ENCODE assay signal across 19 cellular contexts in genomic region chr7:20395094-20395493, GRCh38.
DNase-seq lines count a peak whose midpoint lies in the region; TF ChIP-seq lines count a peak whose summit lies in the region.
"Had no signal": no experiment of that assay in that cellular context is flagged by ENCODE, and none has a peak within 500 bp of the region (broad histone marks: within the 10 kb centered on the region; RNA-seq: fewer than 3 reads in every experiment).

No MANE protein-coding gene starts in this region.

- DNase-seq in MCF 10A (ENCODE audit: unreplicated experiment) (peak; percentile 47), breast epithelium (ENCODE audit: low spot score in 2 of 2) (no peak), RKO (ENCODE audit: low spot score) (peak; percentile 13), cardiac fibroblast (ENCODE audit: low read depth in 2 of 2) (peak; percentile 21 to 31), middle frontal gyrus (ENCODE audit: extremely low spot score, low spot score) (no peak), spleen (no peak), NCI-H2227 (lab: John Stamatoyannopoulos, UW; ENCODE audit: unreplicated experiment) (no peak)
- DNase-seq in activated T-helper 2 cell treated with anti-CD3 and anti-CD28 coated beads, Interferon-gamma antibody, Interleukin-2, Interleukin-4, amounts not matched to agents 10 μg/mL and 5 μg/mL and 100 μg/mL, durations not matched to agents 14 hours and 24 hours and 36 hours (ENCODE audit: low spot score): no peak
- DNase-seq: GDM1; KG1; NCI-H1417; NCI-H69; stimulated activated CD4-positive, alpha-beta T cell treated with anti-CD3 and anti-CD28 coated beads, Interleukin-4, amount 100 ng/mL, for 4 hours; SW 1271; upper lobe of right lung had no signal

- H3K4me1 ChIP-seq in breast epithelium (no peaks in the 10 kb centered on the region), spleen (no peaks in the 10 kb centered on the region)
- H3K4me1 ChIP-seq: BLaER1, prostate gland, upper lobe of right lung had no signal

- H3K9me3 Mint-ChIP-seq in MCF 10A (ENCODE audit: unreplicated experiment): no peaks in the 10 kb centered on the region
- no peaks in the 10 kb centered on the region for H3K9me3 Mint-ChIP-seq in activated T-helper 2 cell treated with anti-CD3 and anti-CD28 coated beads, Interferon-gamma antibody, Interleukin-2, Interleukin-4, amounts not matched to agents 10 μg/mL and 5 μg/mL and 100 μg/mL, durations not matched to agents 14 hours and 24 hours and 36 hours

- H3K4me3 Mint-ChIP-seq in MCF 10A (ENCODE audit: unreplicated experiment): no peak overlapping the region
- H3K4me3 Mint-ChIP-seq in activated T-helper 2 cell treated with anti-CD3 and anti-CD28 coated beads, Interferon-gamma antibody, Interleukin-2, Interleukin-4, amounts not matched to agents 10 μg/mL and 5 μg/mL and 100 μg/mL, durations not matched to agents 14 hours and 24 hours and 36 hours (ENCODE audit: low read depth): no peak overlapping the region

- 58 to 83% (median 75%) methylated on average over 4 of the region's 4 CpGs for WGBS in spleen, 5 donors

- CTCF ChIA-PET in MCF 10A (lab: Yijun Ruan, JAX): no interaction called here

- peaks cover 82% of the 10 kb centered on the region for H3K36me3 Mint-ChIP-seq in MCF 10A (ENCODE audit: insufficient read depth, unreplicated experiment)
- H3K36me3 Mint-ChIP-seq in activated T-helper 2 cell treated with anti-CD3 and anti-CD28 coated beads, Interferon-gamma antibody, Interleukin-2, Interleukin-4, amounts not matched to agents 10 μg/mL and 5 μg/mL and 100 μg/mL, durations not matched to agents 14 hours and 24 hours and 36 hours (ENCODE audit: low read depth): no peaks in the 10 kb centered on the region

- TF ChIP-seq POLR2A in breast epithelium (IDR thresholded peaks at IDR 0.05): no peak
- TF ChIP-seq POLR2A in spleen (IDR thresholded peaks at IDR 0.05): no peak

- peaks cover 27% of the 10 kb centered on the region for H3K4me1 Mint-ChIP-seq in MCF 10A (ENCODE audit: insufficient read depth, unreplicated experiment)
- H3K4me1 Mint-ChIP-seq in activated T-helper 2 cell treated with anti-CD3 and anti-CD28 coated beads, Interferon-gamma antibody, Interleukin-2, Interleukin-4, amounts not matched to agents 10 μg/mL and 5 μg/mL and 100 μg/mL, durations not matched to agents 14 hours and 24 hours and 36 hours (ENCODE audit: low read depth): no peaks in the 10 kb centered on the region

- TF ChIP-seq CTCF in MCF 10A (IDR thresholded peaks at IDR 0.05; ENCODE audit: unreplicated experiment) (no peak), breast epithelium (IDR thresholded peaks at IDR 0.05) (no peak), cardiac fibroblast (IDR thresholded peaks at IDR 0.05; ENCODE audit: low read depth, low read length) (no peak), spleen (IDR thresholded peaks at IDR 0.05 in 8 of 11, conservative IDR thresholded peaks at IDR 0.05 in 3 of 11) (no peak)

- H3K36me3 ChIP-seq in breast epithelium (peaks cover 4% of the 10 kb centered on the region), spleen (no peaks in the 10 kb centered on the region)
- H3K36me3 ChIP-seq: BLaER1, prostate gland, upper lobe of right lung had no signal

- intact Hi-C loops in MCF 10A (cut with micrococcal nuclease): no loop called here
- intact Hi-C loops in breast epithelium (cut with DNase I; ENCODE audit: low total_unique reads): no loop called here
- intact Hi-C loops in spleen (cut with DNase I; ENCODE audit: low total_unique reads): no loop called here
- intact Hi-C loops in activated T-helper 2 cell treated with anti-CD3 and anti-CD28 coated beads, Interferon-gamma antibody, Interleukin-2, Interleukin-4, amounts not matched to agents 10 μg/mL and 5 μg/mL and 100 μg/mL, durations not matched to agents 14 hours and 24 hours and 36 hours (cut with micrococcal nuclease): no loop called here

- H3K4me3 ChIP-seq in breast epithelium (no peak overlapping the region), cardiac fibroblast (replicated peaks in 1 of 2; ENCODE audit: low read depth in 2 of 2, low read length in 2 of 2) (no peak overlapping the region), spleen (no peak overlapping the region)
- H3K4me3 ChIP-seq: BLaER1, esophagus muscularis mucosa, prostate gland, smooth muscle cell, upper lobe of right lung had no signal

- H3K27me3 Mint-ChIP-seq in MCF 10A (ENCODE audit: insufficient read depth, unreplicated experiment): no peaks in the 10 kb centered on the region
- no peaks in the 10 kb centered on the region for H3K27me3 Mint-ChIP-seq in activated T-helper 2 cell treated with anti-CD3 and anti-CD28 coated beads, Interferon-gamma antibody, Interleukin-2, Interleukin-4, amounts not matched to agents 10 μg/mL and 5 μg/mL and 100 μg/mL, durations not matched to agents 14 hours and 24 hours and 36 hours (ENCODE audit: low read depth)

- no peak overlapping the region for H3K27ac ChIP-seq in breast epithelium
- no peak overlapping the region for H3K27ac ChIP-seq in spleen
- H3K27ac ChIP-seq: BLaER1, esophagus muscularis mucosa, prostate gland, upper lobe of right lung had no signal

- POLR2A ChIA-PET in MCF 10A (lab: Yijun Ruan, JAX): interaction anchor here (1.0 kb wide), 1 partner anchor 12 kb away, joined by 3 read pairs; no protein-coding TSS in a partner anchor

- H3K27me3 ChIP-seq in breast epithelium (no peaks in the 10 kb centered on the region), spleen (replicated peaks in 1 of 7) (no peaks in the 10 kb centered on the region)
- H3K27me3 ChIP-seq: BLaER1, esophagus muscularis mucosa, upper lobe of right lung had no signal

- BruUV-seq in MCF 10A (replicated peaks; lab: Mats Ljungman, UMichigan): no TSS peak

- H3K9me3 ChIP-seq in breast epithelium: no peaks in the 10 kb centered on the region
- no peaks in the 10 kb centered on the region for H3K9me3 ChIP-seq in spleen
- H3K9me3 ChIP-seq: BLaER1, esophagus muscularis mucosa, prostate gland, upper lobe of right lung had no signal

- H3K27ac Mint-ChIP-seq in MCF 10A (ENCODE audit: low read depth, unreplicated experiment): no peak overlapping the region
- no peak overlapping the region for H3K27ac Mint-ChIP-seq in activated T-helper 2 cell treated with anti-CD3 and anti-CD28 coated beads, Interferon-gamma antibody, Interleukin-2, Interleukin-4, amounts not matched to agents 10 μg/mL and 5 μg/mL and 100 μg/mL, durations not matched to agents 14 hours and 24 hours and 36 hours

Comparison
In these comparisons a context has a peak if more than half of its experiments do, and no peak if none do; other contexts are left out.
1. DNase-seq: peak in MCF 10A (single experiment), RKO (single experiment) and cardiac fibroblast (2 of 2); none in breast epithelium (0 of 2), middle frontal gyrus (single experiment), spleen (single experiment), activated T-helper 2 cell treated with anti-CD3 and anti-CD28 coated beads, Interferon-gamma antibody, Interleukin-2, Interleukin-4, amounts not matched to agents 10 μg/mL and 5 μg/mL and 100 μg/mL, durations not matched to agents 14 hours and 24 hours and 36 hours (single experiment) and NCI-H2227 (single experiment).